ENCODE assay signal across 22 cellular contexts in the genomic region with DNA sequence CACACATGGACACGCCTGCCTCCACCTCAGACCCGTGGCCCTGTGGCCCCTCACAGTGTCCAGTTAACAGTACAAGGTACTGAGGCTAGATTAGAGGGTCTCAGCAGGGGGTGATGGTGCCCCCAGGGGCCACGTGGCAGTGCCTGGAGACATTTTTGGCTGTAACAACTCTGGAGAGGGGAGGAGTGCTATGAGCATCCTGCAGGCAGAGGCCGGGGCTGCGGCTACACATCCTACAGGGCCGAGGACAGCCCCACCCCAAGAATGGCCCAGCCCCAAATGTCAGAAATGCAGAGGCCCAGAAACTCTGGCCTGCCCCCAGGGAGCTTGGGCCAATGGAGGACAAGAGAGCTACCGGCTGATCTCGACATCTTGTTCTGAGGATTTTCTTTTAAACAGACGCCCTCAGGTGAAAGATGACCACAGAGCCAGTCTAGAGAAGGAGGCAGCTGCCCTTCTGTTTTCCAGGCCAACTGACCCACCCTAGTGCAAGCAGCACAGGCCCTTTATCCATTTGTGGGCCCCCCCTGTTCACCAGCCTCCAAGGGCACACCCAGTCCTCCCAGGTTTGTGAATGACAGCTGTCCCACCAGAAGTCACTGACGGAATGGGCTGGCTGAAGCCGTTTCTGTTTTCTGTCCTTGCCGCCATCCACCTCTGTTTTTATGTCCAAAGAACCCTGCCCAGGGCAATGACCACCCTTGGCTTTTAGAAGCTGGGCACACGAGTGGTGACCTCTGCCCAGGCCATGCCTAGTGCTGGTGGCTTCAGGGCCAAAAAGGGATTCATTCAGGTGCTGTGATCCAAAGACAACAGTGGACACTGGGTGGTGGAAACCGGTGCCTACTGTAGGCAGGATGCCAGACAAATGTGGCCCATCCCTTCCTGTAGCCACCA.
"Had no signal": no experiment of that assay in that cellular context is flagged by ENCODE, and none has a peak within 500 bp of the region (broad histone marks: within the 10 kb centered on the region; RNA-seq: fewer than 3 reads in every experiment).

No MANE protein-coding gene starts in this region.

- FAIRE-seq: small intestine had no signal

- H3K9me3 ChIP-seq: gastroesophageal sphincter, prostate gland, right atrium auricular region, stomach, upper lobe of left lung had no signal

- ATAC-seq: activated CD8-positive, alpha-beta T cell treated with anti-CD3 and anti-CD28 coated beads, Interleukin-2, amount 10 ng/mL, durations not matched to agents 7 days and 5 days; activated naive CD8-positive, alpha-beta T cell treated with anti-CD3 and anti-CD28 coated beads, Interleukin-2, amount 50 U/mL, for 24 hours; gastroesophageal sphincter; heart left ventricle; stimulated activated effector memory CD8-positive, alpha-beta T cell treated with anti-CD3 and anti-CD28 coated beads, Interleukin-12 subunit alpha, Interleukin-12 subunit beta, amount 100 ng/mL, for 72 hours had no signal

- H3K27ac ChIP-seq: brain microvascular endothelial cell, coronary artery, gastroesophageal sphincter, heart left ventricle, prostate gland, right atrium auricular region, stomach, upper lobe of left lung had no signal

- H3K36me3 ChIP-seq: brain microvascular endothelial cell, gastroesophageal sphincter, heart left ventricle, prostate gland, right atrium auricular region, stomach, upper lobe of left lung had no signal

- DNase-seq: activated B cell treated with CpG ODN at 0.5 μM for 24 hours; activated CD4-positive, alpha-beta T cell treated with anti-CD3 and anti-CD28 coated beads for 4 hours; activated CD8-positive, alpha-beta T cell treated with anti-CD3 and anti-CD28 coated beads, Interleukin-2, amount 10 ng/mL, durations not matched to agents 7 days and 5 days; activated naive CD4-positive, alpha-beta T cell treated with anti-CD3 and anti-CD28 coated beads for 36 hours; activated naive CD8-positive, alpha-beta T cell treated with anti-CD3 and anti-CD28 coated beads, Interleukin-2, amount 50 U/mL, for 24 hours; activated T-cell treated with anti-CD3 and anti-CD28 coated beads, Interleukin-2, amount 50 U/mL, for 24 hours; brain microvascular endothelial cell; effector CD4-positive, alpha-beta T cell; midbrain; nephron progenitor cell; small intestine; stimulated activated CD4-positive, alpha-beta T cell treated with anti-CD3 and anti-CD28 coated beads, Interleukin-4, amount 100 ng/mL, for 24 hours; stomach; T-helper 1 cell; T-helper 9 cell; upper lobe of left lung had no signal

- H3K4me1 ChIP-seq: prostate gland, right atrium auricular region, upper lobe of left lung had no signal

- H3K4me3 ChIP-seq: coronary artery, gastroesophageal sphincter, heart left ventricle, prostate gland, right atrium auricular region, stomach, upper lobe of left lung had no signal

- H3K27me3 ChIP-seq: brain microvascular endothelial cell, heart left ventricle, right atrium auricular region, upper lobe of left lung had no signal
